8 cellular contexts compared by ENCODE assay signal in genomic region chr2:219219113-219219696, GRCh38. TPM values are rescaled to one million over a fixed set of nuclear protein-coding genes. Genes with fewer than 3 reads are reported as not detected.
DNase-seq lines count a peak whose midpoint lies in the region; FAIRE-seq and TF ChIP-seq lines count a peak whose summit lies in the region.

No MANE protein-coding gene starts in this region.

- no peaks in the 10 kb centered on the region for H3K9me3 ChIP-seq in hepatocyte (ENCODE audit: low read depth)

- no peaks in the 10 kb centered on the region for H4K20me1 ChIP-seq in hepatocyte (ENCODE audit: insufficient read depth, poor library complexity, severe bottlenecking)

- H3K4me1 ChIP-seq in hepatocyte (ENCODE audit: insufficient read depth), result peaks cover 10% of the 10 kb centered on the region

- no peaks in the 10 kb centered on the region for H3K9me2 ChIP-seq in hepatocyte (replicated peaks; ENCODE audit: insufficient read depth)

- POLR2A ChIA-PET in activated CD4-positive, alpha-beta memory T cell treated with anti-CD3 and anti-CD28 coated beads for 36 hours (lab: Charles Lee), result interaction anchor here (0.8 to 3.5 kb wide), 9 partner anchors 8 to 76 kb away, joined by 3 to 33 read pairs (median 4); partner anchors contain the start of genes ANKZF1, ATG9A, TUBA4A and TUBA4B

- peak overlapping the region; percentile 76 for H3K27ac ChIP-seq in hepatocyte
- peak overlapping the region in 20 of 21 experiments; percentile 63 to 92 (median 83) for H3K27ac ChIP-seq in skin epidermis

- DNase-seq in H7, result peak; percentile 92
- no peak for DNase-seq in activated CD4-positive, alpha-beta memory T cell treated with anti-CD3 and anti-CD28 coated beads for 36 hours
- DNase-seq in hepatocyte (ENCODE audit: low spot score), result no peak
- DNase-seq in urothelium cell line (ENCODE audit: low spot score), result no peak
- no peak for DNase-seq in activated CD4-positive, CD25-positive, alpha-beta regulatory T cell (lab: John Stamatoyannopoulos, UW)
- DNase-seq in effector CD8-positive, alpha-beta T cell (lab: John Stamatoyannopoulos, UW), result no peak
- no peak for DNase-seq in RKO (ENCODE audit: low spot score)

- H3K4me3 Mint-ChIP-seq in activated CD4-positive, alpha-beta memory T cell treated with anti-CD3 and anti-CD28 coated beads for 36 hours, result peak overlapping the region; percentile 80

- no peak for TF ChIP-seq CTCF in hepatocyte (IDR thresholded peaks at IDR 0.05; ENCODE audit: poor library complexity)

- H3K27me3 ChIP-seq in H7 (ENCODE audit: control insufficient read depth, insufficient read depth, low read length) (no peaks in the 10 kb centered on the region), hepatocyte (no peaks in the 10 kb centered on the region)

- H3K27me3 Mint-ChIP-seq in activated CD4-positive, alpha-beta memory T cell treated with anti-CD3 and anti-CD28 coated beads for 36 hours, result no peaks in the 10 kb centered on the region

- H3K4me3 ChIP-seq in H7 (ENCODE audit: insufficient read depth, low read depth, low read length) (peak overlapping the region; percentile 74), hepatocyte (peak overlapping the region; percentile 15), skin epidermis (peak overlapping the region; percentile 35 to 62 (median 44))

- H3K79me2 ChIP-seq in hepatocyte, result peaks cover 13% of the 10 kb centered on the region

- H2AFZ ChIP-seq in hepatocyte, result no peak overlapping the region

- CTCF ChIA-PET in activated CD4-positive, alpha-beta memory T cell treated with anti-CD3 and anti-CD28 coated beads for 36 hours (lab: Charles Lee), result interaction anchor here (1.2 to 3.0 kb wide), 5 partner anchors 11 to 80 kb away, joined by 5 to 16 read pairs (median 6); partner anchors contain the start of genes ANKZF1, ATG9A and CNPPD1

- H3K4me1 Mint-ChIP-seq in activated CD4-positive, alpha-beta memory T cell treated with anti-CD3 and anti-CD28 coated beads for 36 hours (ENCODE audit: low read depth), result peaks cover 19% of the 10 kb centered on the region

- H3K36me3 Mint-ChIP-seq in activated CD4-positive, alpha-beta memory T cell treated with anti-CD3 and anti-CD28 coated beads for 36 hours, result peaks cover 42% of the 10 kb centered on the region

- peaks cover 20% of the 10 kb centered on the region for H3K36me3 ChIP-seq in H7 (replicated peaks; ENCODE audit: control insufficient read depth, insufficient read depth, low read length)
- H3K36me3 ChIP-seq in hepatocyte (replicated peaks; ENCODE audit: insufficient read depth, low read depth), result no peaks in the 10 kb centered on the region

- no peak for FAIRE-seq in urothelium cell line (lab: Jason Lieb, UNC)

- whole genome bisulfite sequencing in hepatocyte (ENCODE audit: low lambda C conversion rate, missing lambda C conversion rate), result 35% methylated on average over 33 of the region's 33 CpGs

- H3K4me2 ChIP-seq in hepatocyte, result peak overlapping the region; percentile 99

- peak overlapping the region; percentile 23 for H3K27ac Mint-ChIP-seq in activated CD4-positive, alpha-beta memory T cell treated with anti-CD3 and anti-CD28 coated beads for 36 hours

- H3K9me3 Mint-ChIP-seq in activated CD4-positive, alpha-beta memory T cell treated with anti-CD3 and anti-CD28 coated beads for 36 hours, result no peaks in the 10 kb centered on the region

- intact Hi-C loops in activated CD4-positive, alpha-beta memory T cell treated with anti-CD3 and anti-CD28 coated beads for 36 hours (cut with micrococcal nuclease), result loop anchor here (1.0 kb wide), 1 partner anchor 10 kb away; the partner anchor contains the start of genes ANKZF1 and ATG9A

RNA-seq across cellular contexts. Expression of gene ABCB6, which starts 0.4 kb away (rescaled TPM):
- 50.4 and 74.8 TPM in 2 replicates for total RNA-seq in H7 (2014; rRNA removed; shearing (Covaris generic))
- total RNA-seq in activated CD4-positive, alpha-beta memory T cell treated with anti-CD3 and anti-CD28 coated beads for 36 hours, result 10 to 100 TPM; 11.5 to 11.7 TPM
- total RNA-seq in hepatocyte, result 34.7 and 37.7 TPM in 2 replicates
- polyA plus RNA-seq in hepatocyte, result 53.4 and 59.5 TPM in 2 replicates

RNA-seq across cellular contexts. Expression of gene ATG9A, which starts 10.2 kb away (rescaled TPM):
- total RNA-seq in H7 (2014; rRNA removed; shearing (Covaris generic)), result 32.5 and 38.6 TPM in 2 replicates
- total RNA-seq in activated CD4-positive, alpha-beta memory T cell treated with anti-CD3 and anti-CD28 coated beads for 36 hours, result 10 to 100 TPM; 34.7 to 39.5 TPM
- total RNA-seq in hepatocyte, result 34.6 and 35.7 TPM in 2 replicates
- polyA plus RNA-seq in hepatocyte, result 46.6 and 57.8 TPM in 2 replicates

RNA-seq across cellular contexts. Expression of gene ANKZF1, which starts 10.4 kb away (rescaled TPM):
- 56.9 and 63.4 TPM in 2 replicates for total RNA-seq in H7 (2014; rRNA removed; shearing (Covaris generic))
- total RNA-seq in activated CD4-positive, alpha-beta memory T cell treated with anti-CD3 and anti-CD28 coated beads for 36 hours, result 10 to 100 TPM; 97.0 to 97.5 TPM
- total RNA-seq in hepatocyte, result 25.2 and 37.5 TPM in 2 replicates
- 41.6 and 47.1 TPM in 2 replicates for polyA plus RNA-seq in hepatocyte

RNA-seq across cellular contexts. Expression of gene ZFAND2B, which starts 12.6 kb away (rescaled TPM):
- 25.3 and 29.9 TPM in 2 replicates for total RNA-seq in H7 (2014; rRNA removed; shearing (Covaris generic))
- 10 to 100 TPM; 31.9 to 34.4 TPM for total RNA-seq in activated CD4-positive, alpha-beta memory T cell treated with anti-CD3 and anti-CD28 coated beads for 36 hours
- 38.7 and 58.1 TPM in 2 replicates for total RNA-seq in hepatocyte
- 55.1 and 65.4 TPM in 2 replicates for polyA plus RNA-seq in hepatocyte

RNA-seq across cellular contexts. Expression of gene GLB1L, which starts 26.0 kb away (rescaled TPM):
- total RNA-seq in H7 (2014; rRNA removed; shearing (Covaris generic)), result 4.9 and 6.6 TPM in 2 replicates
- total RNA-seq in activated CD4-positive, alpha-beta memory T cell treated with anti-CD3 and anti-CD28 coated beads for 36 hours, result 1 to 10 TPM; 4.8 to 4.9 TPM
- 5.9 and 9.6 TPM in 2 replicates for total RNA-seq in hepatocyte
- polyA plus RNA-seq in hepatocyte, result 1.7 and 6.6 TPM in 2 replicates

Comparison
In these comparisons a context has a peak if more than half of its experiments do, and no peak if none do; other contexts are left out.
1. H3K4me3 ChIP-seq: peak in every context shown above with its lines; median percentile 74 in H7; 44 in skin epidermis; 15 in hepatocyte.